In the genomic region with DNA sequence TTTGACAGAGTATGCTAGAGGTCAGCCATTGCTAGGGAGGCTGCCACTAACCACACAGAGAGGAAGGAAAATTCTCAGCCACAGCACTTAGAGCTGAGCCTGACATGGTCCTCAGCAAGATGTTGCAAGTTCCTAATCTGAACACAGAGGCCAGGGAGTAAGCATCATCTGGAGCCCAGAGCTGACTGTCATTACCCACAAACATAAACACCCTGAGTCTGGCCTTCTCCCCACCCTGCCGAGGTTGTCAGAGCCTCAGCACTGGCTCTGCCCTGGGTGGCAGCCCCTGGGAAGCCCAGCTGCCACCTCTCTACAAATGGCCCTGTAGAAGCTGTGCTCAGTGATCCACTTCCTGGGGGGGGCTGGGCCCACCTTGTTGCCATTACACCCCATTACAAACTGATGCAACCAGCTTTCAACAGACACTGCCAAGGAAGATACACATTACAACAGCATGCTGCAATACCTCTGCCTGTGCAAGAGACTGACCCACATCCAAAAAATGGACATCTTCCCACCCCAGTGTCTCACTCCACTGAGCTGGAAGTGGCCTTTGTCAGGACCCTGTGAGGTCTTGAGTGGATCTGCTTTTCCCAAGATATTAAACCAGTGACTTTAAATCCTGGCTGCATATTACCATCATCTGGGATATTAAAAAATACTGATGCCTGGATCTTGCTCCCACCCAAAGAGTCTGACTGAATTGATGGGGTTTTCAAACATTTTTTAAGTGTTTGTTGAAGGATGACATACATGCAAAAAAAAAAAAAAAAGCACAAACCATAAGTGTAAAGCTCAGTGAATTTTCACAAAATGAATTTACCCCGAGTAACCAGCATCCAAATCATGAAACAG, we compare ENCODE assay signal across 1 cellular context.
TF ChIP-seq lines count a peak whose summit lies in the region.

No MANE protein-coding gene starts in this region.

TF ChIP-seq in HEK293, 187 proteins besides CTCF, POLR2A, EP300 and RAD21 (continued from another document):
- TF ChIP-seq, protein P1, sequence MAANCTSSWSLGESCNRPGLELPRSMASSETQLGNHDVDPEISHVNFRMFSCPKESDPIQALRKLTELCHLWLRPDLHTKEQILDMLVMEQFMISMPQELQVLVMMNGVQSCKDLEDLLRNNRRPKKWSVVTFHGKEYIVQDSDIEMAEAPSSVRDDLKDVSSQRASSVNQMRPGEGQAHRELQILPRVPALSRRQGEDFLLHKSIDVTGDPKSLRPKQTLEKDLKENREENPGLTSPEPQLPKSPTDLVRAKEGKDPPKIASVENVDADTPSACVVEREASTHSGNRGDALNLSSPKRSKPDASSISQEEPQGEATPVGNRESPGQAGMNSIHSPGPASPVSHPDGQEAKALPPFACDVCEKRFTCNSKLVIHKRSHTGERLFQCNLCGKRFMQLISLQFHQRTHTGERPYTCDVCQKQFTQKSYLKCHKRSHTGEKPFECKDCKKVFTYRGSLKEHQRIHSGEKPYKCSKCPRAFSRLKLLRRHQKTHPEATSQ (tag by site-specific recombination; IDR thresholded peaks at IDR 0.05) = no peak
- TF ChIP-seq, protein P2, sequence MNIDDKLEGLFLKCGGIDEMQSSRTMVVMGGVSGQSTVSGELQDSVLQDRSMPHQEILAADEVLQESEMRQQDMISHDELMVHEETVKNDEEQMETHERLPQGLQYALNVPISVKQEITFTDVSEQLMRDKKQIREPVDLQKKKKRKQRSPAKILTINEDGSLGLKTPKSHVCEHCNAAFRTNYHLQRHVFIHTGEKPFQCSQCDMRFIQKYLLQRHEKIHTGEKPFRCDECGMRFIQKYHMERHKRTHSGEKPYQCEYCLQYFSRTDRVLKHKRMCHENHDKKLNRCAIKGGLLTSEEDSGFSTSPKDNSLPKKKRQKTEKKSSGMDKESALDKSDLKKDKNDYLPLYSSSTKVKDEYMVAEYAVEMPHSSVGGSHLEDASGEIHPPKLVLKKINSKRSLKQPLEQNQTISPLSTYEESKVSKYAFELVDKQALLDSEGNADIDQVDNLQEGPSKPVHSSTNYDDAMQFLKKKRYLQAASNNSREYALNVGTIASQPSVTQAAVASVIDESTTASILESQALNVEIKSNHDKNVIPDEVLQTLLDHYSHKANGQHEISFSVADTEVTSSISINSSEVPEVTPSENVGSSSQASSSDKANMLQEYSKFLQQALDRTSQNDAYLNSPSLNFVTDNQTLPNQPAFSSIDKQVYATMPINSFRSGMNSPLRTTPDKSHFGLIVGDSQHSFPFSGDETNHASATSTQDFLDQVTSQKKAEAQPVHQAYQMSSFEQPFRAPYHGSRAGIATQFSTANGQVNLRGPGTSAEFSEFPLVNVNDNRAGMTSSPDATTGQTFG (tag by site-specific recombination; IDR thresholded peaks at IDR 0.05; ENCODE audit: borderline replicate concordance) = no peak
- TF ChIP-seq ZNF140 (tag by site-specific recombination; IDR thresholded peaks at IDR 0.05) (no peak), ZNF558 (tag by site-specific recombination; IDR thresholded peaks at IDR 0.05) (no peak), ZEB2 (tag by site-specific recombination; IDR thresholded peaks at IDR 0.05) (no peak), ZNF157 (tag by site-specific recombination; IDR thresholded peaks at IDR 0.05) (no peak), ZNF175 (tag by site-specific recombination; IDR thresholded peaks at IDR 0.05) (no peak), ZNF248 (tag by site-specific recombination; IDR thresholded peaks at IDR 0.05) (no peak), ZNF146 (tag by site-specific recombination; IDR thresholded peaks at IDR 0.05) (no peak), ZBTB17 (tag by site-specific recombination; IDR thresholded peaks at IDR 0.05) (peak; percentile 42; the same call in 1 of the 2 replicates), ZFP69B (tag by site-specific recombination; IDR thresholded peaks at IDR 0.05) (peak; percentile 81), ZNF621 (tag by site-specific recombination; IDR thresholded peaks at IDR 0.05) (no peak), ZBTB8A (tag by site-specific recombination; IDR thresholded peaks at IDR 0.05) (no peak), ZNF571 (tag by site-specific recombination; IDR thresholded peaks at IDR 0.05) (no peak), TCF7L2 (IDR thresholded peaks at IDR 0.05; ENCODE audit: borderline replicate concordance, low read depth, low read length) (no peak), ZSCAN16 (tag by site-specific recombination; IDR thresholded peaks at IDR 0.05) (0 out of 2 replicates have a peak, but pooled peaks have one; percentile 51), ZNF324 (tag by site-specific recombination; IDR thresholded peaks at IDR 0.05) (no peak), ZNF24 (tag by site-specific recombination; IDR thresholded peaks at IDR 0.05) (no peak), ZNF514 (tag by site-specific recombination; IDR thresholded peaks at IDR 0.05) (no peak), RBAK (tag by site-specific recombination; IDR thresholded peaks at IDR 0.05) (no peak), ZSCAN23 (tag by site-specific recombination; IDR thresholded peaks at IDR 0.05) (no peak), ZNF335 (tag by site-specific recombination; conservative IDR thresholded peaks at IDR 0.05) (no peak), KLF16 (tag by site-specific recombination; IDR thresholded peaks at IDR 0.05) (0 out of 2 replicates have a peak, but pooled peaks have one; percentile 37), ZNF776 (tag by site-specific recombination; IDR thresholded peaks at IDR 0.05; ENCODE audit: borderline replicate concordance) (no peak), ZNF785 (tag by site-specific recombination; IDR thresholded peaks at IDR 0.05) (no peak), YY1 (tag by site-specific recombination; IDR thresholded peaks at IDR 0.05) (no peak), ZNF239 (tag by site-specific recombination; IDR thresholded peaks at IDR 0.05) (no peak), KLF7 (tag by site-specific recombination; IDR thresholded peaks at IDR 0.05; ENCODE audit: borderline replicate concordance) (no peak), ZBTB21 (tag by site-specific recombination; IDR thresholded peaks at IDR 0.05) (no peak)
- TF ChIP-seq, protein P3, sequence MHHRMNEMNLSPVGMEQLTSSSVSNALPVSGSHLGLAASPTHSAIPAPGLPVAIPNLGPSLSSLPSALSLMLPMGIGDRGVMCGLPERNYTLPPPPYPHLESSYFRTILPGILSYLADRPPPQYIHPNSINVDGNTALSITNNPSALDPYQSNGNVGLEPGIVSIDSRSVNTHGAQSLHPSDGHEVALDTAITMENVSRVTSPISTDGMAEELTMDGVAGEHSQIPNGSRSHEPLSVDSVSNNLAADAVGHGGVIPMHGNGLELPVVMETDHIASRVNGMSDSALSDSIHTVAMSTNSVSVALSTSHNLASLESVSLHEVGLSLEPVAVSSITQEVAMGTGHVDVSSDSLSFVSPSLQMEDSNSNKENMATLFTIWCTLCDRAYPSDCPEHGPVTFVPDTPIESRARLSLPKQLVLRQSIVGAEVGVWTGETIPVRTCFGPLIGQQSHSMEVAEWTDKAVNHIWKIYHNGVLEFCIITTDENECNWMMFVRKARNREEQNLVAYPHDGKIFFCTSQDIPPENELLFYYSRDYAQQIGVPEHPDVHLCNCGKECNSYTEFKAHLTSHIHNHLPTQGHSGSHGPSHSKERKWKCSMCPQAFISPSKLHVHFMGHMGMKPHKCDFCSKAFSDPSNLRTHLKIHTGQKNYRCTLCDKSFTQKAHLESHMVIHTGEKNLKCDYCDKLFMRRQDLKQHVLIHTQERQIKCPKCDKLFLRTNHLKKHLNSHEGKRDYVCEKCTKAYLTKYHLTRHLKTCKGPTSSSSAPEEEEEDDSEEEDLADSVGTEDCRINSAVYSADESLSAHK (tag by site-specific recombination; IDR thresholded peaks at IDR 0.05) = no peak
- TF ChIP-seq, protein P4, sequence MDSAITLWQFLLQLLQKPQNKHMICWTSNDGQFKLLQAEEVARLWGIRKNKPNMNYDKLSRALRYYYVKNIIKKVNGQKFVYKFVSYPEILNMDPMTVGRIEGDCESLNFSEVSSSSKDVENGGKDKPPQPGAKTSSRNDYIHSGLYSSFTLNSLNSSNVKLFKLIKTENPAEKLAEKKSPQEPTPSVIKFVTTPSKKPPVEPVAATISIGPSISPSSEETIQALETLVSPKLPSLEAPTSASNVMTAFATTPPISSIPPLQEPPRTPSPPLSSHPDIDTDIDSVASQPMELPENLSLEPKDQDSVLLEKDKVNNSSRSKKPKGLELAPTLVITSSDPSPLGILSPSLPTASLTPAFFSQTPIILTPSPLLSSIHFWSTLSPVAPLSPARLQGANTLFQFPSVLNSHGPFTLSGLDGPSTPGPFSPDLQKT (IDR thresholded peaks at IDR 0.05; ENCODE audit: borderline replicate concordance, low read depth, low read length) = no peak
- TF ChIP-seq, protein P5, sequence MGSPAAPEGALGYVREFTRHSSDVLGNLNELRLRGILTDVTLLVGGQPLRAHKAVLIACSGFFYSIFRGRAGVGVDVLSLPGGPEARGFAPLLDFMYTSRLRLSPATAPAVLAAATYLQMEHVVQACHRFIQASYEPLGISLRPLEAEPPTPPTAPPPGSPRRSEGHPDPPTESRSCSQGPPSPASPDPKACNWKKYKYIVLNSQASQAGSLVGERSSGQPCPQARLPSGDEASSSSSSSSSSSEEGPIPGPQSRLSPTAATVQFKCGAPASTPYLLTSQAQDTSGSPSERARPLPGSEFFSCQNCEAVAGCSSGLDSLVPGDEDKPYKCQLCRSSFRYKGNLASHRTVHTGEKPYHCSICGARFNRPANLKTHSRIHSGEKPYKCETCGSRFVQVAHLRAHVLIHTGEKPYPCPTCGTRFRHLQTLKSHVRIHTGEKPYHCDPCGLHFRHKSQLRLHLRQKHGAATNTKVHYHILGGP (tag by site-specific recombination; IDR thresholded peaks at IDR 0.05) = no peak
- TF ChIP-seq, protein P6, sequence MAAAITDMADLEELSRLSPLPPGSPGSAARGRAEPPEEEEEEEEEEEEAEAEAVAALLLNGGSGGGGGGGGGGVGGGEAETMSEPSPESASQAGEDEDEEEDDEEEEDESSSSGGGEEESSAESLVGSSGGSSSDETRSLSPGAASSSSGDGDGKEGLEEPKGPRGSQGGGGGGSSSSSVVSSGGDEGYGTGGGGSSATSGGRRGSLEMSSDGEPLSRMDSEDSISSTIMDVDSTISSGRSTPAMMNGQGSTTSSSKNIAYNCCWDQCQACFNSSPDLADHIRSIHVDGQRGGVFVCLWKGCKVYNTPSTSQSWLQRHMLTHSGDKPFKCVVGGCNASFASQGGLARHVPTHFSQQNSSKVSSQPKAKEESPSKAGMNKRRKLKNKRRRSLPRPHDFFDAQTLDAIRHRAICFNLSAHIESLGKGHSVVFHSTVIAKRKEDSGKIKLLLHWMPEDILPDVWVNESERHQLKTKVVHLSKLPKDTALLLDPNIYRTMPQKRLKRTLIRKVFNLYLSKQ (tag by site-specific recombination; IDR thresholded peaks at IDR 0.05; ENCODE audit: borderline replicate concordance) = no peak
- TF ChIP-seq, protein P7, sequence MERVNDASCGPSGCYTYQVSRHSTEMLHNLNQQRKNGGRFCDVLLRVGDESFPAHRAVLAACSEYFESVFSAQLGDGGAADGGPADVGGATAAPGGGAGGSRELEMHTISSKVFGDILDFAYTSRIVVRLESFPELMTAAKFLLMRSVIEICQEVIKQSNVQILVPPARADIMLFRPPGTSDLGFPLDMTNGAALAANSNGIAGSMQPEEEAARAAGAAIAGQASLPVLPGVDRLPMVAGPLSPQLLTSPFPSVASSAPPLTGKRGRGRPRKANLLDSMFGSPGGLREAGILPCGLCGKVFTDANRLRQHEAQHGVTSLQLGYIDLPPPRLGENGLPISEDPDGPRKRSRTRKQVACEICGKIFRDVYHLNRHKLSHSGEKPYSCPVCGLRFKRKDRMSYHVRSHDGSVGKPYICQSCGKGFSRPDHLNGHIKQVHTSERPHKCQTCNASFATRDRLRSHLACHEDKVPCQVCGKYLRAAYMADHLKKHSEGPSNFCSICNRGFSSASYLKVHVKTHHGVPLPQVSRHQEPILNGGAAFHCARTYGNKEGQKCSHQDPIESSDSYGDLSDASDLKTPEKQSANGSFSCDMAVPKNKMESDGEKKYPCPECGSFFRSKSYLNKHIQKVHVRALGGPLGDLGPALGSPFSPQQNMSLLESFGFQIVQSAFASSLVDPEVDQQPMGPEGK (tag by site-specific recombination; IDR thresholded peaks at IDR 0.05) = peak; percentile 53; the same call in 1 of the 2 replicates
- TF ChIP-seq, protein P8, sequence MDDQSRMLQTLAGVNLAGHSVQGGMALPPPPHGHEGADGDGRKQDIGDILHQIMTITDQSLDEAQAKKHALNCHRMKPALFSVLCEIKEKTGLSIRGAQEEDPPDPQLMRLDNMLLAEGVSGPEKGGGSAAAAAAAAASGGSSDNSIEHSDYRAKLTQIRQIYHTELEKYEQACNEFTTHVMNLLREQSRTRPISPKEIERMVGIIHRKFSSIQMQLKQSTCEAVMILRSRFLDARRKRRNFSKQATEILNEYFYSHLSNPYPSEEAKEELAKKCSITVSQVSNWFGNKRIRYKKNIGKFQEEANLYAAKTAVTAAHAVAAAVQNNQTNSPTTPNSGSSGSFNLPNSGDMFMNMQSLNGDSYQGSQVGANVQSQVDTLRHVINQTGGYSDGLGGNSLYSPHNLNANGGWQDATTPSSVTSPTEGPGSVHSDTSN (CRISPR knock-in tag; IDR thresholded peaks at IDR 0.05) = no peak
